Comparison of ENCODE assay signal across 8 cellular contexts in the genomic region with DNA sequence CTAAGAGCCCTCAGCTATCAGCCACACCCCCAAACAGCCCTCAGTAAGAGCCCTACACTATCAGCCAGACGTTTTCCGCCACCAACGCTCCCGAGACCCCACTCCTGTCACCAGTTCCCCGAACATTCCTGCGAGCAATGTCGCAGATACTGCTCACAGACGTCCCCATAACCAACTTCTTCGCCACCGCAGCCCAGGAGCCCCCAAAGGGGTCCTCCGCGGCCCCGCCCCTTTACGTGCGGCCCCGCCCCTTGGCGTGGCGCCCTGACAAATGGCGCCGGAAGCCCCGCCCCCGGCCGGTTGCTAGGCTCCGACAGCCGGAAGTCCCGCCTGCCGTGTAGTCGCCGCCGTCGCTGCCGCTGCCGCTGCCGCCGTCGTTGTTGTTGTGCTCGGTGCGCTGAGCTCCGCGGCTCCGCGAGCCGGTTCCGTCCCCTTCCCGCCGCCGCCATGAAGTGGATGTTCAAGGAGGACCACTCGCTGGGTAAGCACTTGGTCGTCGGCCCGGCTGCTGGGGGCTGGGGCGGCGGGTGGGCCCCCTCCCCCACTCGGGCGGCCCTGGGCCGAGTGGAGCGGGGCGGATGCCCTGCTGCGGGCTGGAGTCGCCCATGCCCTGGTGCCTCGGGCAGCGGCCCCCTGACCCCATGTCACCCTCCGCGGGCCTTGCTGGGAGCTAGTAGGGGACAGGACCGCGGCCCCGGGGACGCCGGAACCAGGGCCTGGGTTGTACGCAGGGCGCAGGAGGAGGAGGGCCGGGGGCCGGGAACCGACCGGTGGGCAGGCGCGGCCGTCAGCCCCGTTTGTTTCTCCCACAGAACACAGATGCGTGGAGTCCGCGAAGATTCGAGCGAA. TPM values are rescaled to one million over a fixed set of nuclear protein-coding genes. Genes with fewer than 3 reads are reported as not detected.
DNase-seq lines count a peak whose midpoint lies in the region; ATAC-seq and TF ChIP-seq lines count a peak whose summit lies in the region.

TSS of gene GABARAPL2 (plus strand) at position 340 of the 849 bp plus-strand sequence. CDS start at position 448, 108 bp downstream.

- peaks cover 10% of the 10 kb centered on the region for H3K27me3 Mint-ChIP-seq in activated CD4-positive, alpha-beta T cell treated with anti-CD3 and anti-CD28 coated beads for 36 hours
- H3K27me3 Mint-ChIP-seq in chondrocyte (ENCODE audit: low read depth): peaks cover 6% of the 10 kb centered on the region

- peaks cover 12% of the 10 kb centered on the region for H3K36me3 Mint-ChIP-seq in activated CD4-positive, alpha-beta T cell treated with anti-CD3 and anti-CD28 coated beads for 36 hours (ENCODE audit: low read depth)
- peaks cover under 1% of the 10 kb centered on the region for H3K36me3 Mint-ChIP-seq in chondrocyte (ENCODE audit: low read depth)

- no peaks in the 10 kb centered on the region for H3K9me3 Mint-ChIP-seq in activated CD4-positive, alpha-beta T cell treated with anti-CD3 and anti-CD28 coated beads for 36 hours (ENCODE audit: low read depth)
- no peaks in the 10 kb centered on the region for H3K9me3 Mint-ChIP-seq in chondrocyte (ENCODE audit: low read depth)

- intact Hi-C loops in activated CD4-positive, alpha-beta T cell treated with anti-CD3 and anti-CD28 coated beads for 36 hours (cut with DNase I, micrococcal nuclease): loop anchor here (1.0 to 5.0 kb wide), 13 partner anchors 10 to 1624 kb away; partner anchors contain the start of genes ADAT1 (in 2 of the 2), TMEM231 (in 2 of the 2), CFDP1 (in 1 of the 2) and KARS1 (in 1 of the 2)

- no peak for TF ChIP-seq CTCF in AG09309 (IDR thresholded peaks at IDR 0.05; ENCODE audit: control insufficient read depth, insufficient read depth, low read depth, low read length, missing control alignments)
- TF ChIP-seq CTCF in chondrocyte (IDR thresholded peaks at IDR 0.05): no peak

- H3K27ac Mint-ChIP-seq in activated CD4-positive, alpha-beta T cell treated with anti-CD3 and anti-CD28 coated beads for 36 hours: peak within 1 kb of the TSS; percentile 86
- H3K27ac Mint-ChIP-seq in chondrocyte (ENCODE audit: unreplicated experiment): peak within 1 kb of the TSS; percentile 92

- peak within 1 kb of the TSS; percentile 82 for H3K4me3 Mint-ChIP-seq in activated CD4-positive, alpha-beta T cell treated with anti-CD3 and anti-CD28 coated beads for 36 hours
- H3K4me3 Mint-ChIP-seq in chondrocyte (ENCODE audit: unreplicated experiment): peak within 1 kb of the TSS; percentile 99

- H3K4me3 ChIP-seq in AG09309 (ENCODE audit: control insufficient read depth, low read depth, low read length): peak within 1 kb of the TSS; percentile 86

- peaks cover 44% of the 10 kb centered on the region for H3K4me1 Mint-ChIP-seq in activated CD4-positive, alpha-beta T cell treated with anti-CD3 and anti-CD28 coated beads for 36 hours
- peaks cover 23% of the 10 kb centered on the region for H3K4me1 Mint-ChIP-seq in chondrocyte (ENCODE audit: low read depth)

- CTCF ChIA-PET in activated CD4-positive, alpha-beta T cell treated with anti-CD3 and anti-CD28 coated beads for 36 hours (lab: Charles Lee): interaction anchor here (0.6 to 2.2 kb wide), 9 partner anchors 10 to 457 kb away, joined by 3 to 16 read pairs (median 5); partner anchors contain the start of genes ADAT1 and TMEM231

- POLR2A ChIA-PET in activated CD4-positive, alpha-beta T cell treated with anti-CD3 and anti-CD28 coated beads for 36 hours (lab: Charles Lee): interaction anchor here (0.8 to 1.7 kb wide), 4 partner anchors 10 to 81 kb away, joined by 3 to 10 read pairs (median 8); partner anchors contain the start of genes KARS1, TERF2IP and TMEM231

- DNase-seq in AG09309 (ENCODE audit: low read depth): no peak
- DNase-seq in NCI-H510A (lab: John Stamatoyannopoulos, UW): peak; percentile 31
- DNase-seq in activated CD4-positive, alpha-beta T cell treated with anti-CD3 and anti-CD28 coated beads for 36 hours: peak; percentile 94
- peak; percentile 95 for DNase-seq in chondrocyte (ENCODE audit: low spot score)
- peak; percentile 60 for DNase-seq in kidney glomerular epithelial cell (lab: John Stamatoyannopoulos, UW)
- DNase-seq in stimulated activated CD4-positive, alpha-beta T cell treated with anti-CD3 and anti-CD28 coated beads, Interleukin-15, amount 100 ng/mL, for 48 hours (ENCODE audit: low read depth in 2 of 2): peak; percentile 77 to 84

- ATAC-seq in GM19043 (IDR thresholded peaks at IDR 0.05; ENCODE audit: low read depth, unreplicated experiment): peak; percentile 65
- ATAC-seq in HG03354 (IDR thresholded peaks at IDR 0.05; ENCODE audit: poor library complexity, severe bottlenecking, unreplicated experiment): peak; percentile 85
- ATAC-seq in activated CD4-positive, alpha-beta T cell treated with anti-CD3 and anti-CD28 coated beads for 36 hours: peak; percentile 72

RNA-seq across cellular contexts. Expression of gene GABARAPL2, which starts in this region (rescaled TPM):
- 10 to 100 TPM; 31.9 to 58.0 TPM for total RNA-seq in activated CD4-positive, alpha-beta T cell treated with anti-CD3 and anti-CD28 coated beads for 36 hours
- total RNA-seq in chondrocyte: 58.6 to 99.0 TPM (median 64.5 TPM) in 3 replicates
